ENCODE assay signal across 8 cellular contexts in genomic region chr6:85641916-85642773, GRCh38. TPM values are rescaled to one million over a fixed set of nuclear protein-coding genes. Genes with fewer than 3 reads are reported as not detected.
DNase-seq lines count a peak whose midpoint lies in the region; ATAC-seq and TF ChIP-seq lines count a peak whose summit lies in the region.

No MANE protein-coding gene starts in this region.

- peaks cover 47% of the 10 kb centered on the region for H4K20me1 ChIP-seq in Karpas-422 (ENCODE audit: insufficient read depth, low read depth, low read length)

- H3K4me3 ChIP-seq in Karpas-422 (ENCODE audit: low read length) (peak overlapping the region; percentile 99), astrocyte of the cerebellum (ENCODE audit: low read depth, low read length) (peak overlapping the region; percentile 98)

- H3K27ac Mint-ChIP-seq in Calu3 (ENCODE audit: unreplicated experiment), result peak overlapping the region; percentile 89

- in situ Hi-C loops in astrocyte of the cerebellum (cut with HindIII; ENCODE audit: low sequenced_read_pairs), result loop anchor here (5.0 kb wide), 1 partner anchor 45 kb away; no protein-coding TSS in a partner anchor

- no peaks in the 10 kb centered on the region for H3K9me2 ChIP-seq in Karpas-422 (replicated peaks; ENCODE audit: insufficient read depth, low read length)

- intact Hi-C loops in Calu3 (cut with micrococcal nuclease; ENCODE audit: unreplicated experiment), result loop anchor here (5.0 kb wide), 2 partner anchors 50 to 1295 kb away; partner anchors contain the start of genes HTR1E and SNX14
- intact Hi-C loops in sciatic nerve (cut with DNase I), result loop anchor here (2.0 to 5.0 kb wide), 2 partner anchors 35 to 45 kb away; no protein-coding TSS in a partner anchor

- peak overlapping the region; percentile 88 for H3K4me3 Mint-ChIP-seq in Calu3 (ENCODE audit: low read depth, unreplicated experiment)

- CTCF ChIA-PET in Calu3 (lab: Charles Lee), result interaction anchor here (0.8 to 1.8 kb wide), 3 partner anchors 28 to 36 kb away, joined by 3 to 9 read pairs (median 7); no protein-coding TSS in a partner anchor

- H3K27ac ChIP-seq in Karpas-422 (ENCODE audit: low read length), result peak overlapping the region; percentile 94

- peak; percentile 54 for DNase-seq in Calu3
- peak; percentile 72 for DNase-seq in Karpas-422
- DNase-seq in T-helper 22 cell (ENCODE audit: low read depth), result peak; percentile 56
- peak; percentile 16 for DNase-seq in astrocyte of the cerebellum (ENCODE audit: low read depth)
- peak; percentile 29 to 35 for DNase-seq in hippocampal formation (lab: John Stamatoyannopoulos, UW)
- DNase-seq in sciatic nerve (ENCODE audit: low spot score), result peak; percentile 79

- peak; percentile 1 for ATAC-seq in sciatic nerve
- ATAC-seq in GM21717 (IDR thresholded peaks at IDR 0.05; ENCODE audit: unreplicated experiment), result no peak
- no peak for ATAC-seq in GM19397 (IDR thresholded peaks at IDR 0.05; ENCODE audit: unreplicated experiment)

- H3K4me1 ChIP-seq in Karpas-422 (ENCODE audit: low read length), result peaks cover 43% of the 10 kb centered on the region

- no peak for TF ChIP-seq CTCF in Calu3 (IDR thresholded peaks at IDR 0.05; ENCODE audit: unreplicated experiment)
- TF ChIP-seq CTCF in astrocyte of the cerebellum (IDR thresholded peaks at IDR 0.05; ENCODE audit: low read depth, low read length, missing control alignments), result no peak

- H3K4me1 Mint-ChIP-seq in Calu3 (ENCODE audit: low read depth, unreplicated experiment), result peaks cover 52% of the 10 kb centered on the region

- peaks cover 85% of the 10 kb centered on the region for H3K36me3 Mint-ChIP-seq in Calu3 (ENCODE audit: insufficient read depth, unreplicated experiment)

- TSS peak; percentile 17 for BruUV-seq in Calu3 (replicated peaks; lab: Mats Ljungman, UMichigan)

- H3K79me2 ChIP-seq in Karpas-422 (ENCODE audit: low read length), result peaks cover 60% of the 10 kb centered on the region

- H2AFZ ChIP-seq in Karpas-422 (ENCODE audit: low read length), result no peak overlapping the region

- H3K9me3 ChIP-seq in Karpas-422 (ENCODE audit: low read length), result no peaks in the 10 kb centered on the region

- no peaks in the 10 kb centered on the region for H3K9me3 Mint-ChIP-seq in Calu3 (ENCODE audit: low read depth, unreplicated experiment)

- H3K4me2 ChIP-seq in Karpas-422 (ENCODE audit: low read depth, low read length, poor library complexity, severe bottlenecking), result peak overlapping the region; percentile 70

- no peaks in the 10 kb centered on the region for H3K27me3 ChIP-seq in Karpas-422 (ENCODE audit: low read length)

- H3K36me3 ChIP-seq in Karpas-422 (ENCODE audit: insufficient read depth, low read length), result peaks cover 46% of the 10 kb centered on the region

- H3K27me3 Mint-ChIP-seq in Calu3 (ENCODE audit: unreplicated experiment), result no peaks in the 10 kb centered on the region

- peak overlapping the region; percentile 100 for H3K9ac ChIP-seq in Karpas-422 (ENCODE audit: low read length)

RNA-seq across cellular contexts. Expression of gene SYNCRIP, which starts 0.5 kb away (rescaled TPM):
- total RNA-seq in Calu3 (2022), result 153 and 164 TPM in 2 replicates
- total RNA-seq in Karpas-422 (2014; rRNA removed; shearing (Covaris generic); ENCODE audit: low replicate concordance), result 73.4 and 99.4 TPM in 2 replicates
- total RNA-seq in sciatic nerve, result 96.3 TPM

RNA-seq across cellular contexts. Expression of gene SNX14, which starts 48.5 kb away (rescaled TPM):
- 63.1 and 72.9 TPM in 2 replicates for total RNA-seq in Calu3 (2022)
- 93.1 and 153 TPM in 2 replicates for total RNA-seq in Karpas-422 (2014; rRNA removed; shearing (Covaris generic); ENCODE audit: low replicate concordance)
- 92.9 TPM for total RNA-seq in sciatic nerve

Comparison
In these comparisons a context has a peak if more than half of its experiments do, and no peak if none do; other contexts are left out.
1. DNase-seq: peak in every context shown above with its lines; median percentile 79 in sciatic nerve; 72 in Karpas-422; 56 in T-helper 22 cell; 54 in Calu3; 32 in hippocampal formation; 16 in astrocyte of the cerebellum.